ENCODE assay signal across 34 cellular contexts in genomic region chr4:144899393-144899792, GRCh38.
"Had no signal": no experiment of that assay in that cellular context is flagged by ENCODE, and none has a peak within 500 bp of the region (broad histone marks: within the 10 kb centered on the region; RNA-seq: fewer than 3 reads in every experiment).

No MANE protein-coding gene starts in this region.

- H3K4me1 ChIP-seq: adrenal gland, body of pancreas, breast epithelium had no signal

- DNase-seq: activated B cell treated with CpG ODN at 0.5 μM for 24 hours; activated CD4-positive, alpha-beta memory T cell treated with anti-CD3 and anti-CD28 coated beads for 36 hours; activated CD4-positive, alpha-beta T cell treated with anti-CD3 and anti-CD28 coated beads for 36 hours; activated CD4-positive, alpha-beta T cell treated with anti-CD3 and anti-CD28 coated beads for 48 hours; activated CD4-positive, alpha-beta T cell treated with anti-CD3 and anti-CD28 coated beads, Interleukin-2, amount 50 U/mL, for 1 hour; activated CD4-positive, alpha-beta T cell treated with anti-CD3 and anti-CD28 coated beads, Interleukin-2, amount 50 U/mL, for 4 hours; activated CD4-positive, CD25-positive, alpha-beta regulatory T cell treated with anti-CD3 and anti-CD28 coated beads, Interleukin-2, amount 50 U/mL, for 72 hours; activated CD8-positive, alpha-beta memory T cell treated with anti-CD3 and anti-CD28 coated beads, Interleukin-2, amount 50 U/mL, for 4 hours; activated CD8-positive, alpha-beta T cell treated with anti-CD3 and anti-CD28 coated beads for 36 hours; activated effector memory CD4-positive, alpha-beta T cell treated with anti-CD3 and anti-CD28 coated beads, Interleukin-2, amount 50 U/mL, for 16 hours; activated gamma-delta T cell treated with Interleukin-2 at 50 U/mL for 16 hours; activated naive CD4-positive, alpha-beta T cell; activated naive CD4-positive, alpha-beta T cell treated with anti-CD3 and anti-CD28 coated beads for 36 hours; activated naive CD4-positive, alpha-beta T cell treated with anti-CD3 and anti-CD28 coated beads, Interleukin-2, amount 50 U/mL, for 16 hours; activated naive CD8-positive, alpha-beta T cell treated with anti-CD3 and anti-CD28 coated beads for 36 hours; activated T-cell treated with anti-CD3 and anti-CD28 coated beads for 4 hours; activated T-cell treated with anti-CD3 and anti-CD28 coated beads, Interleukin-2, amount 50 U/mL, for 1 hour; activated T-cell treated with anti-CD3 and anti-CD28 coated beads, Interleukin-2, amount 50 U/mL, for 4 hours; activated T-cell treated with anti-CD3 and anti-CD28 coated beads, Interleukin-2, amount 50 U/mL, for 72 hours; adrenal gland; amniotic stem cell; aorta; body of pancreas; brain microvascular endothelial cell; central memory CD4-positive, alpha-beta T cell; T-helper 1 cell; T-helper 2 cell; T-helper 9 cell had no signal

- H3K27ac ChIP-seq: adrenal gland, body of pancreas, brain microvascular endothelial cell, breast epithelium, VCaP had no signal

- H3K9me3 ChIP-seq: adrenal gland, body of pancreas, breast epithelium had no signal

- ATAC-seq: activated CD4-positive, alpha-beta T cell treated with anti-CD3 and anti-CD28 coated beads for 36 hours; activated CD8-positive, alpha-beta T cell treated with anti-CD3 and anti-CD28 coated beads for 36 hours; activated naive CD4-positive, alpha-beta T cell treated with anti-CD3 and anti-CD28 coated beads, Interleukin-2, amount 50 U/mL, for 72 hours; activated T-cell treated with anti-CD3 and anti-CD28 coated beads, Interleukin-2, amount 50 U/mL, for 4 hours; activated T-cell treated with anti-CD3 and anti-CD28 coated beads, Interleukin-2, amount 50 U/mL, for 72 hours; activated T-helper 17 cell treated with anti-CD3 and anti-CD28 coated beads, Interleukin-2, amount 50 U/mL, for 72 hours; body of pancreas had no signal

- H3K27me3 ChIP-seq: adrenal gland, body of pancreas, brain microvascular endothelial cell, breast epithelium had no signal

- FAIRE-seq: astrocyte, TTC549 had no signal

- H3K36me3 ChIP-seq: adrenal gland, brain microvascular endothelial cell, breast epithelium had no signal

- H3K4me3 ChIP-seq: adrenal gland, body of pancreas, breast epithelium had no signal
